10 cellular contexts compared by ENCODE assay signal in genomic region chr13:110216403-110217041, GRCh38.
DNase-seq lines count a peak whose midpoint lies in the region; ATAC-seq and TF ChIP-seq lines count a peak whose summit lies in the region.
"Had no signal": no experiment of that assay in that cellular context is flagged by ENCODE, and none has a peak within 500 bp of the region (broad histone marks: within the 10 kb centered on the region; RNA-seq: fewer than 3 reads in every experiment).

No MANE protein-coding gene starts in this region.

- TF ChIP-seq RAD21 in SK-N-SH (IDR thresholded peaks at IDR 0.05; ENCODE audit: low read length) = no peak

- no peaks in the 10 kb centered on the region for H3K27me3 ChIP-seq in SK-N-SH (ENCODE audit: insufficient read depth)
- no peaks in the 10 kb centered on the region for H3K27me3 ChIP-seq in tibial nerve

- TF ChIP-seq EP300 in SK-N-SH (IDR thresholded peaks at IDR 0.05; ENCODE audit: borderline replicate concordance in 1 of 2, low read depth in 1 of 2, low read length in 1 of 2) (no peak), tibial nerve (IDR thresholded peaks at IDR 0.05) (peak; percentile 82 to 84)

- no peak for DNase-seq in SK-N-SH
- peak; percentile 81 for DNase-seq in fibroblast of the aortic adventitia (ENCODE audit: low read depth)
- peak; percentile 68 for DNase-seq in myocyte (ENCODE audit: low read depth)
- no peak for DNase-seq in tibial nerve (ENCODE audit: low spot score in 2 of 2)
- no peak for DNase-seq in NCI-H128 (lab: John Stamatoyannopoulos, UW; ENCODE audit: unreplicated experiment)
- no peak for DNase-seq in GDM1 (lab: John Stamatoyannopoulos, UW)
- no peak for DNase-seq in T-helper 9 cell
- DNase-seq: NCI-H2029 treated with DMSO at 0.1 percent for 48 hours; stimulated activated naive B cell treated with anti-CD40 and anti-IgM and Interleukin-4, amounts not matched to agents 10 μg/mL and 1 μg/mL and 100 μg/mL, for 72 hours had no signal

- POLR2A ChIA-PET in SK-N-SH (lab: Yijun Ruan, JAX) = no interaction called here

- peaks cover 9 to 13% of the 10 kb centered on the region in 2 experiments; a peak in 2 of 4 replicates for H3K4me1 ChIP-seq in SK-N-SH (ENCODE audit: control insufficient read depth in 1 of 2, insufficient read depth in 2 of 2, low read depth in 1 of 2, low read length in 1 of 2)
- peaks cover 0 to 64% (median 35%) of the 10 kb centered on the region in 4 donors for H3K4me1 ChIP-seq in tibial nerve

- no peak for ATAC-seq in GM21529 (IDR thresholded peaks at IDR 0.05; ENCODE audit: unreplicated experiment)
- ATAC-seq: stimulated activated naive B cell treated with anti-CD40 and anti-IgM and Interleukin-4, amounts not matched to agents 10 μg/mL and 1 μg/mL and 100 μg/mL, for 72 hours had no signal

- peaks cover 26% of the 10 kb centered on the region for H3F3A ChIP-seq in SK-N-SH (replicated peaks; ENCODE audit: insufficient read depth)

- H3K9ac ChIP-seq in SK-N-SH = no peak overlapping the region

- no peak for TF ChIP-seq POLR2A in tibial nerve (IDR thresholded peaks at IDR 0.05)

- CTCF ChIA-PET in SK-N-SH (lab: Yijun Ruan, JAX) = interaction anchor here (1.3 to 1.8 kb wide), 2 partner anchors 9 to 196 kb away, joined by 3 to 7 read pairs; no protein-coding TSS in a partner anchor

- TF ChIP-seq CTCF in SK-N-SH (IDR thresholded peaks at IDR 0.05) (no peak), fibroblast of the aortic adventitia (IDR thresholded peaks at IDR 0.05; ENCODE audit: insufficient read depth, low read length) (no peak), tibial nerve (IDR thresholded peaks at IDR 0.05) (no peak)

- H3K9me2 ChIP-seq in SK-N-SH = no peaks in the 10 kb centered on the region

- no peak overlapping the region for H3K4me3 ChIP-seq in SK-N-SH (ENCODE audit: low read depth in 2 of 2, low read length in 1 of 2)
- H3K4me3 ChIP-seq in fibroblast of the aortic adventitia (ENCODE audit: low read depth, low read length) = no peak overlapping the region
- H3K4me3 ChIP-seq in tibial nerve = no peak overlapping the region

- peaks cover 73% of the 10 kb centered on the region for H3K79me2 ChIP-seq in SK-N-SH (ENCODE audit: insufficient read depth)

- H3K9me3 ChIP-seq in SK-N-SH (no peaks in the 10 kb centered on the region), tibial nerve (no peaks in the 10 kb centered on the region)

- H2AFZ ChIP-seq in SK-N-SH (ENCODE audit: low read depth) = no peak overlapping the region

- WGBS in SK-N-SH (ENCODE audit: low lambda C conversion rate) = 89% methylated on average over 9 of the region's 10 CpGs
- 22 to 25% methylated on average over 10 of the region's 10 CpGs for WGBS in tibial nerve, 2 donors

- no peak overlapping the region for H3K4me2 ChIP-seq in SK-N-SH

- H4K20me1 ChIP-seq in SK-N-SH (ENCODE audit: insufficient read depth) = peaks cover 36% of the 10 kb centered on the region; the same call in 1 of the 2 replicates

- H3K27ac ChIP-seq in SK-N-SH (ENCODE audit: low read depth in 2 of 2, low read length in 1 of 2) = peak overlapping the region in 1 of 2 experiments; percentile 40; a peak in 1 of 4 replicates
- peak overlapping the region in 3 of 4 donors; percentile 58 to 79 (median 77) for H3K27ac ChIP-seq in tibial nerve

- H3K36me3 ChIP-seq in SK-N-SH (replicated peaks in 1 of 2; ENCODE audit: control insufficient read depth in 1 of 2, insufficient read depth in 2 of 2, low read length in 1 of 2) (peaks cover 4 to 27% of the 10 kb centered on the region in 2 experiments), tibial nerve (peaks cover 0 to 21% (median 0%) of the 10 kb centered on the region in 3 donors)

TF ChIP-seq in SK-N-SH, 30 proteins besides CTCF, POLR2A, EP300 and RAD21:
- TF ChIP-seq MEF2A (IDR thresholded peaks at IDR 0.05; ENCODE audit: borderline replicate concordance, low read depth) = peak; percentile 70; the same call in 1 of the 2 replicates
- TF ChIP-seq ELF1 (IDR thresholded peaks at IDR 0.05) = no peak

Comparison
In these comparisons a context has a peak if more than half of its experiments do, and no peak if none do; other contexts are left out.
1. DNase-seq: peak in fibroblast of the aortic adventitia (single experiment) and myocyte (single experiment); none in SK-N-SH (single experiment), tibial nerve (0 of 2), NCI-H128 (single experiment), GDM1 (single experiment) and T-helper 9 cell (single experiment).